ENCODE assay signal across 20 cellular contexts in genomic region chr15:80572337-80572736, GRCh38.
DNase-seq lines count a peak whose midpoint lies in the region; ATAC-seq and TF ChIP-seq lines count a peak whose summit lies in the region.
"Had no signal": no experiment of that assay in that cellular context is flagged by ENCODE, and none has a peak within 500 bp of the region (broad histone marks: within the 10 kb centered on the region; RNA-seq: fewer than 3 reads in every experiment).

No MANE protein-coding gene starts in this region.

- no peaks in the 10 kb centered on the region for H3K36me3 ChIP-seq in RWPE2 (ENCODE audit: low read depth)

- no peaks in the 10 kb centered on the region for H3K9me3 ChIP-seq in RWPE2 (ENCODE audit: severe bottlenecking)

- DNase-seq in NCI-H1417 (lab: John Stamatoyannopoulos, UW) (peak in 2 of 3 experiments; percentile 14 to 38), NCI-H1417 treated with DMSO at 0.1 percent for 48 hours (lab: John Stamatoyannopoulos, UW) (no peak), RWPE2 (ENCODE audit: low spot score) (peak; percentile 53), left lobe of liver (ENCODE audit: low spot score) (peak; percentile 29), SW480 (ENCODE audit: low spot score) (no peak)
- DNase-seq: DMS153, DND-41, H7, HFFc6, Karpas-422, NCI-H1092, NCI-H1436 treated with DMSO at 0.1 percent for 48 hours, NCI-H2029 treated with DMSO at 0.1 percent for 48 hours, NCI-H446 treated with DMSO at 0.1 percent for 48 hours, NCI-H526 treated with DMSO at 0.1 percent for 48 hours, RPMI8226, SHP77 had no signal

- ATAC-seq in RWPE2 (ENCODE audit: low read depth), result no peak
- no peak for ATAC-seq in left lobe of liver
- no peak for ATAC-seq in GM18519 (IDR thresholded peaks at IDR 0.05; ENCODE audit: low FRiP score, unreplicated experiment)
- no peak for ATAC-seq in HG03565 (IDR thresholded peaks at IDR 0.05; ENCODE audit: unreplicated experiment)

- H3K27me3 ChIP-seq in RWPE2 (ENCODE audit: insufficient read depth, poor library complexity, severe bottlenecking), result no peaks in the 10 kb centered on the region

- no peak for TF ChIP-seq CTCF in RWPE2 (IDR thresholded peaks at IDR 0.05; ENCODE audit: poor library complexity, severe bottlenecking)

- H3K4me3 ChIP-seq in RWPE2 (ENCODE audit: severe bottlenecking), result no peak overlapping the region

- H3K4me1 ChIP-seq in RWPE2 (ENCODE audit: insufficient read depth, poor library complexity, severe bottlenecking), result peaks cover 6% of the 10 kb centered on the region

- no peak overlapping the region for H3K27ac ChIP-seq in RWPE2 (ENCODE audit: poor library complexity, severe bottlenecking)
- H3K27ac ChIP-seq: 22Rv1 had no signal

Comparison
In these comparisons a context has a peak if more than half of its experiments do, and no peak if none do; other contexts are left out.
1. DNase-seq: peak in NCI-H1417 (2 of 3), RWPE2 (single experiment) and left lobe of liver (single experiment); none in NCI-H1417 treated with DMSO at 0.1 percent for 48 hours (single experiment) and SW480 (single experiment).